ENCODE assay signal across 17 cellular contexts in genomic region chr4:40623707-40624106, GRCh38.
"Had no signal": no experiment of that assay in that cellular context is flagged by ENCODE, and none has a peak within 500 bp of the region (broad histone marks: within the 10 kb centered on the region; RNA-seq: fewer than 3 reads in every experiment).

No MANE protein-coding gene starts in this region.

- H3K4me2 ChIP-seq: neural progenitor cell had no signal

- H3K36me3 Mint-ChIP-seq: neural progenitor cell had no signal

- H3K4me3 ChIP-seq: lung, neural progenitor cell, ovary, sigmoid colon, spleen, tibial artery, uterus had no signal

- H3K9ac ChIP-seq: neural progenitor cell had no signal

- H3K9me3 ChIP-seq: ovary, sigmoid colon, spleen, tibial artery, uterus had no signal

- H3K27me3 ChIP-seq: ovary, spleen, uterus had no signal

- H3K9me3 Mint-ChIP-seq: endodermal cell had no signal

- DNase-seq: activated CD4-positive, CD25-positive, alpha-beta regulatory T cell treated with anti-CD3 and anti-CD28 coated beads, Interleukin-2, amount 50 U/mL, for 72 hours; activated naive CD4-positive, alpha-beta T cell; activated naive CD8-positive, alpha-beta T cell treated with anti-CD3 and anti-CD28 coated beads, Interleukin-2, amount 10 ng/mL, durations not matched to agents 7 days and 5 days; activated T-cell treated with anti-CD3 and anti-CD28 coated beads for 4 hours; aorta; endodermal cell; erythroblast; islet precursor cell; midbrain; ovary; sigmoid colon; spleen; T-helper 9 cell; tibial artery; uterus had no signal

- H3K27ac Mint-ChIP-seq: activated naive CD8-positive, alpha-beta T cell treated with anti-CD3 and anti-CD28 coated beads, Interleukin-2, amount 10 ng/mL, durations not matched to agents 7 days and 5 days; neural progenitor cell had no signal

- H3K4me3 Mint-ChIP-seq: activated naive CD8-positive, alpha-beta T cell treated with anti-CD3 and anti-CD28 coated beads, Interleukin-2, amount 10 ng/mL, durations not matched to agents 7 days and 5 days; endodermal cell; neural progenitor cell had no signal

- H2AFZ ChIP-seq: neural progenitor cell had no signal

- H3K4me1 ChIP-seq: sigmoid colon, uterus had no signal

- H3K27ac ChIP-seq: neural progenitor cell, ovary, sigmoid colon, tibial artery, uterus had no signal

- H3K36me3 ChIP-seq: neural progenitor cell, ovary, sigmoid colon, tibial artery, uterus had no signal
